Comparison of ENCODE assay signal across 18 cellular contexts in genomic region chr6:143821359-143821758, GRCh38. TPM values are rescaled to one million over a fixed set of nuclear protein-coding genes. Genes with fewer than 3 reads are reported as not detected.
A peak's percentile ranks its signal among the peaks of the same experiment; 100 is the strongest.
DNase-seq lines count a peak whose midpoint lies in the region; ATAC-seq and TF ChIP-seq lines count a peak whose summit lies in the region.
"Had no signal": no experiment of that assay in that cellular context is flagged by ENCODE, and none has a peak within 500 bp of the region (broad histone marks: within the 10 kb centered on the region; RNA-seq: fewer than 3 reads in every experiment).

No MANE protein-coding gene starts in this region.

- TF ChIP-seq CTCF in coronary artery (IDR thresholded peaks at IDR 0.05), result no peak

- H3K27ac ChIP-seq in coronary artery, result no peak overlapping the region
- H3K27ac ChIP-seq: 22Rv1, A549, C4-2B, GM23248, HL-60 had no signal

- no peak for ATAC-seq in activated T-cell treated with anti-CD3 and anti-CD28 coated beads, Interleukin-2, amount 50 U/mL, for 72 hours (replicated peaks in 1 of 2)
- ATAC-seq: A549 had no signal

- H3K4me3 ChIP-seq in coronary artery, result no peak overlapping the region
- H3K4me3 ChIP-seq: A549, GM23248, HAP-1 had no signal

- H3K9me3 Mint-ChIP-seq in activated T-cell treated with anti-CD3 and anti-CD28 coated beads, Interleukin-2, amount 50 U/mL, for 72 hours, result no peaks in the 10 kb centered on the region
- H3K9me3 Mint-ChIP-seq: CD4-positive, alpha-beta T cell had no signal

- DNase-seq in activated T-cell treated with anti-CD3 and anti-CD28 coated beads, Interleukin-2, amount 50 U/mL, for 72 hours, result no peak
- DNase-seq in activated T-cell treated with anti-CD3 and anti-CD28 coated beads, Interleukin-2, amount 50 U/mL, for 48 hours, result no peak
- DNase-seq in dermis microvascular lymphatic vessel endothelial cell (ENCODE audit: low read depth in 2 of 2), result peak; percentile 23 to 85
- peak; percentile 68 to 83 for DNase-seq in lung microvascular endothelial cell (ENCODE audit: low read depth in 2 of 2)
- no peak for DNase-seq in T-helper 9 cell
- no peak for DNase-seq in coronary artery (ENCODE audit: low spot score)
- no peak for DNase-seq in NOMO-1 (lab: John Stamatoyannopoulos, UW; ENCODE audit: unreplicated experiment in 2 of 2)
- DNase-seq: AML-193; Caco-2; CD4-positive, alpha-beta T cell; GM23248 had no signal

- H3K4me3 Mint-ChIP-seq in activated T-cell treated with anti-CD3 and anti-CD28 coated beads, Interleukin-2, amount 50 U/mL, for 72 hours, result no peak overlapping the region
- H3K4me3 Mint-ChIP-seq: CD4-positive, alpha-beta T cell had no signal

- no peaks in the 10 kb centered on the region for H3K36me3 Mint-ChIP-seq in activated T-cell treated with anti-CD3 and anti-CD28 coated beads, Interleukin-2, amount 50 U/mL, for 72 hours (ENCODE audit: insufficient read depth in 2 of 2)

- no peaks in the 10 kb centered on the region for H3K27me3 Mint-ChIP-seq in activated T-cell treated with anti-CD3 and anti-CD28 coated beads, Interleukin-2, amount 50 U/mL, for 72 hours (ENCODE audit: low read depth)
- H3K27me3 Mint-ChIP-seq: CD4-positive, alpha-beta T cell had no signal

- H3K27ac Mint-ChIP-seq in activated T-cell treated with anti-CD3 and anti-CD28 coated beads, Interleukin-2, amount 50 U/mL, for 72 hours, result peak overlapping the region; percentile 4
- H3K27ac Mint-ChIP-seq: CD4-positive, alpha-beta T cell had no signal

- H3K4me1 Mint-ChIP-seq in activated T-cell treated with anti-CD3 and anti-CD28 coated beads, Interleukin-2, amount 50 U/mL, for 72 hours (ENCODE audit: low read depth), result no peaks in the 10 kb centered on the region

RNA-seq across cellular contexts. Expression of gene LTV1, which starts 21.8 kb away (rescaled TPM):
- 10 to 100 TPM; 19.9 to 24.2 TPM for total RNA-seq in activated T-cell treated with anti-CD3 and anti-CD28 coated beads, Interleukin-2, amount 50 U/mL, for 72 hours
- total RNA-seq in dermis microvascular lymphatic vessel endothelial cell (10.4 and 11.8 TPM in 2 replicates), lung microvascular endothelial cell (8.5 and 11.7 TPM in 2 replicates)

RNA-seq across cellular contexts. Expression of gene ZC2HC1B, which starts 42.9 kb away (rescaled TPM):
- total RNA-seq in activated T-cell treated with anti-CD3 and anti-CD28 coated beads, Interleukin-2, amount 50 U/mL, for 72 hours, result not detected
- total RNA-seq in dermis microvascular lymphatic vessel endothelial cell (not detected in 2 replicates), lung microvascular endothelial cell (not detected in 2 replicates)
- total RNA-seq: Caco-2; CD4-positive, alpha-beta T cell; GM23248; H4; HT1080 had no signal

Comparison
In these comparisons a context has a peak if more than half of its experiments do, and no peak if none do; other contexts are left out.
1. DNase-seq: peak in dermis microvascular lymphatic vessel endothelial cell (2 of 2) and lung microvascular endothelial cell (2 of 2); none in activated T-cell treated with anti-CD3 and anti-CD28 coated beads, Interleukin-2, amount 50 U/mL, for 72 hours (0 of 2), activated T-cell treated with anti-CD3 and anti-CD28 coated beads, Interleukin-2, amount 50 U/mL, for 48 hours (0 of 2), T-helper 9 cell (single experiment), coronary artery (single experiment) and NOMO-1 (0 of 2).